Comparison of ENCODE assay signal across 19 cellular contexts in the genomic region with DNA sequence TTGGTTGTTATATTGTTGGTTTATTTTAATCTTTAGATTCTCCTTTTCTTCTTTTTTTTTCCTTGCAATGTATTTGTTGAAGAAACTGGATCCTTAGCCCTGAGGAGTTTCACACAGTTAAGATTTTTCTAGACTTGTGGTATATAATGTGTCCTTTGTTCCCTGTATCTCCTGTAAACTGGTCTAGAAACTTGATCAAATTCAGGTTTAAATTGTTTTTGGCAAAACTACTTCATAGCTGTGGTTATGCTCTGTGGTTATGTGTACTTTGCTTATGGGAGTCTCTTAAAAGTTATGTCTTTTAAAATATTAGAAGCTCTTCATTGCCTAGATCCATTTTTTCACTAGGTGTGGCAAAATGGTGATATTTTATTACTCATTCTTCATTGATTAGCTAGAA. TPM values are rescaled to one million over a fixed set of nuclear protein-coding genes. Genes with fewer than 3 reads are reported as not detected.
DNase-seq lines count a peak whose midpoint lies in the region; ATAC-seq and TF ChIP-seq lines count a peak whose summit lies in the region.
"Had no signal": no experiment of that assay in that cellular context is flagged by ENCODE, and none has a peak within 500 bp of the region (broad histone marks: within the 10 kb centered on the region; RNA-seq: fewer than 3 reads in every experiment).

No MANE protein-coding gene starts in this region.

- no peak overlapping the region for H3K9ac ChIP-seq in colonic mucosa (ENCODE audit: low read depth in 2 of 2, low read length in 2 of 2)

- peak; percentile 42 for DNase-seq in COLO829 (ENCODE audit: low spot score)
- DNase-seq in LHCN-M2 (ENCODE audit: low read depth), result peak; percentile 68
- DNase-seq in astrocyte of the spinal cord (ENCODE audit: low read depth, low spot score), result peak; percentile 71
- peak in 1 of 9 donors; percentile 33 for DNase-seq in naive thymus-derived CD4-positive, alpha-beta T cell
- no peak for DNase-seq in activated CD4-positive, alpha-beta memory T cell treated with anti-CD3 and anti-CD28 coated beads for 36 hours
- DNase-seq in colonic mucosa, result no peak
- DNase-seq in SIG-M5 treated with dmso at 0.1 percent for 504 hours (lab: John Stamatoyannopoulos, UW; ENCODE audit: unreplicated experiment), result no peak
- DNase-seq: AML-193; CD4-positive, CD25-positive, alpha-beta regulatory T cell; DMS79; NCI-H1092; NCI-H146; NCI-H2081 treated with DMSO at 0.1 percent for 48 hours; NCI-H524; PC-9 had no signal

- CTCF ChIA-PET in naive thymus-derived CD4-positive, alpha-beta T cell (lab: Charles Lee), result no interaction called here
- CTCF ChIA-PET in activated CD4-positive, alpha-beta memory T cell treated with anti-CD3 and anti-CD28 coated beads for 36 hours (lab: Charles Lee), result interaction anchor here (0.6 kb wide), 1 partner anchor 1499 kb away, joined by 4 read pairs; no protein-coding TSS in a partner anchor

- H3K4me1 Mint-ChIP-seq in naive thymus-derived CD4-positive, alpha-beta T cell, result peaks cover 8 to 54% (median 34%) of the 10 kb centered on the region in 7 donors
- peaks cover 17% of the 10 kb centered on the region for H3K4me1 Mint-ChIP-seq in activated CD4-positive, alpha-beta memory T cell treated with anti-CD3 and anti-CD28 coated beads for 36 hours (ENCODE audit: low read depth)
- H3K4me1 Mint-ChIP-seq: GM23338 had no signal

- POLR2A ChIA-PET in naive thymus-derived CD4-positive, alpha-beta T cell (lab: Charles Lee), result interaction anchor here (1.1 to 1.2 kb wide), 3 partner anchors 20 to 78 kb away, joined by 3 to 8 read pairs (median 4); no protein-coding TSS in a partner anchor
- POLR2A ChIA-PET in activated CD4-positive, alpha-beta memory T cell treated with anti-CD3 and anti-CD28 coated beads for 36 hours (lab: Charles Lee), result no interaction called here

- H3K36me3 Mint-ChIP-seq in naive thymus-derived CD4-positive, alpha-beta T cell, result peaks cover 0 to 16% (median 6%) of the 10 kb centered on the region in 5 donors
- peaks cover 6% of the 10 kb centered on the region for H3K36me3 Mint-ChIP-seq in activated CD4-positive, alpha-beta memory T cell treated with anti-CD3 and anti-CD28 coated beads for 36 hours
- H3K36me3 Mint-ChIP-seq: CD4-positive, CD25-positive, alpha-beta regulatory T cell had no signal

- H3K4me3 ChIP-seq in astrocyte of the spinal cord (ENCODE audit: low read depth, low read length) (no peak overlapping the region), colonic mucosa (no peak overlapping the region)
- no peak overlapping the region for H3K4me3 ChIP-seq in naive thymus-derived CD4-positive, alpha-beta T cell (ENCODE audit: low read length)
- H3K4me3 ChIP-seq: GM23338, K562, PC-9 had no signal

- peaks cover 0 to 23% (median 8%) of the 10 kb centered on the region in 11 donors for H3K9me3 Mint-ChIP-seq in naive thymus-derived CD4-positive, alpha-beta T cell
- H3K9me3 Mint-ChIP-seq in activated CD4-positive, alpha-beta memory T cell treated with anti-CD3 and anti-CD28 coated beads for 36 hours, result peaks cover 12% of the 10 kb centered on the region

- TF ChIP-seq CTCF in astrocyte of the spinal cord (IDR thresholded peaks at IDR 0.05; ENCODE audit: low read depth, low read length) (no peak), colonic mucosa (IDR thresholded peaks at IDR 0.05) (no peak)

- no peak for ATAC-seq in naive thymus-derived CD4-positive, alpha-beta T cell
- ATAC-seq in GM19467 (IDR thresholded peaks at IDR 0.05; ENCODE audit: unreplicated experiment), result no peak
- ATAC-seq: GM23338, HCT116, K562 had no signal

- peak overlapping the region in 6 of 10 donors; percentile 32 to 79 (median 52) for H3K4me3 Mint-ChIP-seq in naive thymus-derived CD4-positive, alpha-beta T cell
- no peak overlapping the region for H3K4me3 Mint-ChIP-seq in activated CD4-positive, alpha-beta memory T cell treated with anti-CD3 and anti-CD28 coated beads for 36 hours
- H3K4me3 Mint-ChIP-seq: GM23338 had no signal

- no peak overlapping the region for H3K27ac ChIP-seq in naive thymus-derived CD4-positive, alpha-beta T cell (ENCODE audit: low read depth, low read length)
- no peak overlapping the region for H3K27ac ChIP-seq in colonic mucosa
- H3K27ac ChIP-seq: PC-9 had no signal

- intact Hi-C loops in naive thymus-derived CD4-positive, alpha-beta T cell (cut with micrococcal nuclease), result no loop called here
- intact Hi-C loops in activated CD4-positive, alpha-beta memory T cell treated with anti-CD3 and anti-CD28 coated beads for 36 hours (cut with micrococcal nuclease), result no loop called here
- intact Hi-C loops in colonic mucosa (cut with DNase I), result no loop called here

- peak overlapping the region in 5 of 9 donors; percentile 5 to 78 (median 64) for H3K27ac Mint-ChIP-seq in naive thymus-derived CD4-positive, alpha-beta T cell
- no peak overlapping the region for H3K27ac Mint-ChIP-seq in activated CD4-positive, alpha-beta memory T cell treated with anti-CD3 and anti-CD28 coated beads for 36 hours
- H3K27ac Mint-ChIP-seq: CD4-positive, CD25-positive, alpha-beta regulatory T cell; GM23338 had no signal

- no peaks in the 10 kb centered on the region for H3K27me3 ChIP-seq in naive thymus-derived CD4-positive, alpha-beta T cell (ENCODE audit: control insufficient read depth in 2 of 2, insufficient read depth in 2 of 2, low read length in 2 of 2)
- H3K27me3 ChIP-seq in colonic mucosa, result no peaks in the 10 kb centered on the region

- in situ Hi-C loops in astrocyte of the spinal cord (cut with HindIII; ENCODE audit: low sequenced_read_pairs), result no loop called here

- no peaks in the 10 kb centered on the region for H3K36me3 ChIP-seq in naive thymus-derived CD4-positive, alpha-beta T cell (ENCODE audit: control insufficient read depth in 2 of 3, insufficient read depth in 3 of 3, low read length in 3 of 3)
- no peaks in the 10 kb centered on the region for H3K36me3 ChIP-seq in colonic mucosa

- H3K4me1 ChIP-seq in naive thymus-derived CD4-positive, alpha-beta T cell (ENCODE audit: control insufficient read depth in 2 of 2, insufficient read depth in 2 of 2, low read length in 2 of 2), result peaks cover 4 to 17% of the 10 kb centered on the region in 2 donors
- no peaks in the 10 kb centered on the region for H3K4me1 ChIP-seq in colonic mucosa

- H3K27me3 Mint-ChIP-seq in naive thymus-derived CD4-positive, alpha-beta T cell, result no peaks in the 10 kb centered on the region
- no peaks in the 10 kb centered on the region for H3K27me3 Mint-ChIP-seq in activated CD4-positive, alpha-beta memory T cell treated with anti-CD3 and anti-CD28 coated beads for 36 hours

- peaks cover 0 to 7% (median 0%) of the 10 kb centered on the region in 3 experiments for H3K9me3 ChIP-seq in naive thymus-derived CD4-positive, alpha-beta T cell (ENCODE audit: control insufficient read depth in 2 of 3, low read length in 3 of 3)
- H3K9me3 ChIP-seq in colonic mucosa, result no peaks in the 10 kb centered on the region

RNA-seq across cellular contexts. Expression of gene MTRF1, which starts 3.7 kb away (rescaled TPM):
- total RNA-seq in LHCN-M2 (2014; rRNA removed) (10.2 and 10.9 TPM in 2 replicates), colonic mucosa (10 to 100 TPM; 11.4 to 16.3 TPM)
- 4.0 TPM for polyA plus RNA-seq in LHCN-M2 (2012)
- total RNA-seq in naive thymus-derived CD4-positive, alpha-beta T cell, result 10 to 100 TPM; 21.7 to 38.2 (median 30.9) TPM
- polyA plus RNA-seq in naive thymus-derived CD4-positive, alpha-beta T cell, result 10 to 100 TPM; 11.8 to 16.6 TPM
- total RNA-seq in activated CD4-positive, alpha-beta memory T cell treated with anti-CD3 and anti-CD28 coated beads for 36 hours, result 10 to 100 TPM; 16.2 to 21.5 TPM

RNA-seq across cellular contexts. Expression of gene NAA16, which starts 44.0 kb away (rescaled TPM):
- total RNA-seq in LHCN-M2 (2014; rRNA removed), result 6.5 and 7.6 TPM in 2 replicates
- polyA plus RNA-seq in LHCN-M2 (2012), result 1.3 TPM
- 10 to 100 TPM; 30.6 to 99.6 (median 90.4) TPM for total RNA-seq in naive thymus-derived CD4-positive, alpha-beta T cell
- 10 to 100 TPM; 15.8 to 35.7 TPM for polyA plus RNA-seq in naive thymus-derived CD4-positive, alpha-beta T cell
- total RNA-seq in activated CD4-positive, alpha-beta memory T cell treated with anti-CD3 and anti-CD28 coated beads for 36 hours, result 10 to 100 TPM; 19.2 to 23.2 TPM
- total RNA-seq in colonic mucosa, result 10 to 100 TPM; 12.6 to 13.5 TPM

Comparison
In these comparisons a context has a peak if more than half of its experiments do, and no peak if none do; other contexts are left out.
1. DNase-seq: peak in COLO829 (single experiment), LHCN-M2 (single experiment) and astrocyte of the spinal cord (single experiment); none in activated CD4-positive, alpha-beta memory T cell treated with anti-CD3 and anti-CD28 coated beads for 36 hours (single experiment), colonic mucosa (single experiment) and SIG-M5 treated with dmso at 0.1 percent for 504 hours (single experiment).